17 cellular contexts compared by ENCODE assay signal in genomic region chr1:1280782-1281481, GRCh38. TPM values are rescaled to one million over a fixed set of nuclear protein-coding genes. Genes with fewer than 3 reads are reported as not detected.
DNase-seq lines count a peak whose midpoint lies in the region; ATAC-seq and TF ChIP-seq lines count a peak whose summit lies in the region.
"Had no signal": no experiment of that assay in that cellular context is flagged by ENCODE, and none has a peak within 500 bp of the region (broad histone marks: within the 10 kb centered on the region; RNA-seq: fewer than 3 reads in every experiment).

No MANE protein-coding gene starts in this region.

- H3K4me3 ChIP-seq in right cardiac atrium (ENCODE audit: low read length) (no peak overlapping the region), right atrium auricular region (no peak overlapping the region), liver (ENCODE audit: low read depth in 1 of 3, low read length in 3 of 3) (no peak overlapping the region), aorta (ENCODE audit: low read length in 2 of 2) (no peak overlapping the region), prostate gland (no peak overlapping the region)
- H3K4me3 ChIP-seq: BLaER1, MG63 had no signal

- H3K36me3 ChIP-seq in right atrium auricular region (no peaks in the 10 kb centered on the region), liver (ENCODE audit: control insufficient read depth in 4 of 4, insufficient read depth in 3 of 4, low read depth in 1 of 4, low read length in 3 of 4) (no peaks in the 10 kb centered on the region), aorta (ENCODE audit: control insufficient read depth in 1 of 2, insufficient read depth in 2 of 2, low read length in 1 of 2) (no peaks in the 10 kb centered on the region), prostate gland (no peaks in the 10 kb centered on the region)
- H3K36me3 ChIP-seq: BLaER1, MG63 had no signal

- DNase-seq in right cardiac atrium (peak in 2 of 3 donors; percentile 42 to 50), right atrium auricular region (ENCODE audit: low spot score) (no peak), aorta (no peak), NCI-H2196 treated with DMSO at 0.1 percent for 48 hours (lab: John Stamatoyannopoulos, UW; ENCODE audit: unreplicated experiment) (no peak), prostate gland (ENCODE audit: low spot score) (no peak)
- DNase-seq: CD8-positive, alpha-beta memory T cell; DMS79 treated with DMSO at 0.1 percent for 48 hours; H9; Karpas-422; MG63; NCI-H1092; NCI-H146; NCI-H2081; NCI-H524; SHP77 treated with DMSO at 0.1 percent for 48 hours had no signal

- no peak for TF ChIP-seq CTCF in right atrium auricular region (IDR thresholded peaks at IDR 0.05)
- no peak for TF ChIP-seq CTCF in liver (IDR thresholded peaks at IDR 0.05; ENCODE audit: low read depth, low read length, missing input control)
- TF ChIP-seq CTCF in prostate gland (IDR thresholded peaks at IDR 0.05): no peak

- no peak overlapping the region for H3K9ac ChIP-seq in liver (ENCODE audit: low read depth in 1 of 2, low read length in 2 of 2)
- H3K9ac ChIP-seq: BLaER1 had no signal

- ATAC-seq in right cardiac atrium: peak in 1 of 2 donors; percentile 7
- ATAC-seq in aorta (ENCODE audit: low FRiP score): peak; percentile 9

- 90% methylated on average over 21 of the region's 21 CpGs for WGBS in right cardiac atrium
- 80% methylated on average over 21 of the region's 21 CpGs for WGBS in liver
- WGBS in aorta, 2 donors: 91 to 93% methylated on average over 21 of the region's 21 CpGs
- 89% methylated on average over 21 of the region's 21 CpGs for WGBS in prostate gland

- intact Hi-C loops in right cardiac atrium (cut with DNase I) (no loop called here), aorta (cut with DNase I) (loop anchor here in 1 of 2 donors (10.0 kb wide), 1 partner anchor 136 kb away; no protein-coding TSS in a partner anchor), prostate gland (cut with DNase I) (no loop called here)

- TF ChIP-seq POLR2A in prostate gland (IDR thresholded peaks at IDR 0.05): no peak

- H3K4me1 ChIP-seq in right cardiac atrium (ENCODE audit: control insufficient read depth, insufficient read depth, low read length): no peaks in the 10 kb centered on the region
- peaks cover 0 to 9% of the 10 kb centered on the region in 2 donors for H3K4me1 ChIP-seq in right atrium auricular region
- peaks cover 9 to 19% (median 16%) of the 10 kb centered on the region in 4 donors for H3K4me1 ChIP-seq in liver (ENCODE audit: control insufficient read depth in 4 of 4, insufficient read depth in 4 of 4, low read length in 3 of 4)
- no peaks in the 10 kb centered on the region for H3K4me1 ChIP-seq in aorta (ENCODE audit: control insufficient read depth in 1 of 2, insufficient read depth in 2 of 2, low read length in 2 of 2)
- H3K4me1 ChIP-seq in prostate gland (replicated peaks): no peaks in the 10 kb centered on the region

- no peak overlapping the region for H3K27ac ChIP-seq in right cardiac atrium (ENCODE audit: low read length)
- H3K27ac ChIP-seq in right atrium auricular region: no peak overlapping the region
- peak overlapping the region; percentile 38 to 71 for H3K27ac ChIP-seq in liver (ENCODE audit: low read depth in 1 of 2, low read length in 2 of 2)
- no peak overlapping the region for H3K27ac ChIP-seq in aorta (ENCODE audit: low read depth in 1 of 2, low read length in 2 of 2)
- H3K27ac ChIP-seq in prostate gland: no peak overlapping the region
- H3K27ac ChIP-seq: BLaER1 had no signal

- TF ChIP-seq RAD21 in liver (IDR thresholded peaks at IDR 0.05): no peak

- H3K27me3 ChIP-seq in right cardiac atrium (ENCODE audit: control insufficient read depth, insufficient read depth) (no peaks in the 10 kb centered on the region), right atrium auricular region (peaks cover 0 to under 1% of the 10 kb centered on the region in 2 donors), liver (ENCODE audit: control insufficient read depth in 4 of 4, insufficient read depth in 4 of 4, low read length in 3 of 4) (no peaks in the 10 kb centered on the region), aorta (ENCODE audit: control insufficient read depth in 1 of 2, insufficient read depth in 2 of 2, low read length in 1 of 2) (no peaks in the 10 kb centered on the region), prostate gland (replicated peaks; ENCODE audit: insufficient read depth) (peaks cover 3% of the 10 kb centered on the region)
- H3K27me3 ChIP-seq: BLaER1, MG63 had no signal

- no peaks in the 10 kb centered on the region for H3K9me3 ChIP-seq in right cardiac atrium (ENCODE audit: control insufficient read depth, low read length)
- H3K9me3 ChIP-seq in right atrium auricular region: no peaks in the 10 kb centered on the region
- no peaks in the 10 kb centered on the region for H3K9me3 ChIP-seq in liver (ENCODE audit: control insufficient read depth in 4 of 4, low read length in 3 of 4)
- H3K9me3 ChIP-seq in aorta (ENCODE audit: control insufficient read depth, low read length): no peaks in the 10 kb centered on the region
- no peaks in the 10 kb centered on the region for H3K9me3 ChIP-seq in prostate gland
- H3K9me3 ChIP-seq: BLaER1, MG63 had no signal

TF ChIP-seq in liver, 16 proteins besides CTCF, POLR2A, EP300 and RAD21:
- TF ChIP-seq HNF4A (conservative IDR thresholded peaks at IDR 0.05): no peak
- TF ChIP-seq, protein P1, sequence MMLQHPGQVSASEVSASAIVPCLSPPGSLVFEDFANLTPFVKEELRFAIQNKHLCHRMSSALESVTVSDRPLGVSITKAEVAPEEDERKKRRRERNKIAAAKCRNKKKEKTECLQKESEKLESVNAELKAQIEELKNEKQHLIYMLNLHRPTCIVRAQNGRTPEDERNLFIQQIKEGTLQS (IDR thresholded peaks at IDR 0.05): no peak
- TF ChIP-seq FOXA2 (IDR thresholded peaks at IDR 0.05): no peak
- TF ChIP-seq GABPA (IDR thresholded peaks at IDR 0.05 in 1 of 2, conservative IDR thresholded peaks at IDR 0.05 in 1 of 2): no peak
- no peak for TF ChIP-seq MAX (IDR thresholded peaks at IDR 0.05)
- TF ChIP-seq ZBTB33 (IDR thresholded peaks at IDR 0.05): no peak
- TF ChIP-seq YY1 (IDR thresholded peaks at IDR 0.05): no peak

RNA-seq across cellular contexts. Expression of gene SCNN1D, which starts 0.7 kb away (rescaled TPM):
- total RNA-seq in right cardiac atrium (1 to 10 TPM; 2.7 to 6.2 (median 4.8) TPM), right atrium auricular region (under 1 TPM; 0.59 to 0.79 TPM), liver (1 to 10 TPM in 1 of 2 donors, under 1 TPM in 1; 0.79 to 1.5 TPM), aorta (1 to 10 TPM; 3.5 to 8.2 TPM), prostate gland (10 to 100 TPM in 1 of 2 donors, 1 to 10 TPM in 1; 6.9 to 23.7 TPM)
- polyA plus RNA-seq in right cardiac atrium (3.4 TPM), liver (1 to 10 TPM in 1 of 2 donors, under 1 TPM in 1; 0.51 to 1.1 TPM), aorta (10 to 100 TPM in 1 of 2 donors, 1 to 10 TPM in 1; 7.9 to 24.1 TPM)

RNA-seq across cellular contexts. Expression of gene UBE2J2, which starts 7.3 kb away (rescaled TPM):
- 10 to 100 TPM; 34.9 to 41.2 (median 37.1) TPM for total RNA-seq in right cardiac atrium
- 38.4 TPM for polyA plus RNA-seq in right cardiac atrium
- 10 to 100 TPM; 27.5 to 33.5 TPM for total RNA-seq in right atrium auricular region
- total RNA-seq in liver: 10 to 100 TPM; 25.2 to 30.4 TPM
- polyA plus RNA-seq in liver: 10 to 100 TPM; 21.0 to 26.3 TPM
- 10 to 100 TPM; 46.9 to 49.4 TPM for total RNA-seq in aorta
- polyA plus RNA-seq in aorta: 10 to 100 TPM; 17.2 to 49.3 TPM
- 10 to 100 TPM; 56.0 to 79.4 TPM for total RNA-seq in prostate gland

RNA-seq across cellular contexts. Expression of gene ACAP3, which starts 26.8 kb away (rescaled TPM):
- total RNA-seq in right cardiac atrium (10 to 100 TPM; 33.1 to 61.8 (median 42.8) TPM), right atrium auricular region (10 to 100 TPM; 19.5 to 20.4 TPM), liver (10 to 100 TPM; 17.9 to 24.8 TPM), aorta (10 to 100 TPM; 25.0 to 69.2 TPM), prostate gland (10 to 100 TPM; 43.2 to 58.6 TPM)
- polyA plus RNA-seq in right cardiac atrium (37.4 TPM), liver (10 to 100 TPM in 1 of 2 donors, 1 to 10 TPM in 1; 2.7 to 12.0 TPM), aorta (10 to 100 TPM; 10.6 to 63.9 TPM)

RNA-seq across cellular contexts. Expression of gene PUSL1, which starts 27.5 kb away (rescaled TPM):
- total RNA-seq in right cardiac atrium (10 to 100 TPM; 11.3 to 14.1 (median 12.5) TPM), right atrium auricular region (10 to 100 TPM; 14.5 to 24.8 TPM), liver (10 to 100 TPM in 1 of 2 donors, 1 to 10 TPM in 1; 9.3 to 11.2 TPM), aorta (10 to 100 TPM in 1 of 2 donors, 1 to 10 TPM in 1; 7.4 to 12.6 TPM), prostate gland (10 to 100 TPM; 30.6 to 36.9 TPM)
- polyA plus RNA-seq in right cardiac atrium (13.1 TPM), liver (10 to 100 TPM in 1 of 2 donors, 1 to 10 TPM in 1; 9.5 to 14.9 TPM), aorta (10 to 100 TPM in 1 of 2 donors, 1 to 10 TPM in 1; 5.8 to 13.7 TPM)

RNA-seq across cellular contexts. Expression of gene C1QTNF12, which starts 34.4 kb away (rescaled TPM):
- total RNA-seq in right cardiac atrium (1 to 10 TPM in 2 of 4 donors, under 1 TPM in 1, not detected in 1; 0.94 to 2.4 (median 1.1) TPM), right atrium auricular region (not detected), liver (not detected), aorta (1 to 10 TPM; 3.9 to 4.3 TPM), prostate gland (1 to 10 TPM in 1 of 2 donors, not detected in 1; 3.4 TPM)
- polyA plus RNA-seq in right cardiac atrium (0.36 TPM), liver (under 1 TPM; 0.39 to 0.40 TPM), aorta (10 to 100 TPM in 1 of 2 donors, 1 to 10 TPM in 1; 3.4 to 10.0 TPM)
- polyA plus RNA-seq: CD8-positive, alpha-beta memory T cell had no signal

Comparison
In these comparisons a context has a peak if more than half of its experiments do, and no peak if none do; other contexts are left out.
1. DNase-seq: peak in right cardiac atrium (2 of 3); none in right atrium auricular region (single experiment), aorta (0 of 2), NCI-H2196 treated with DMSO at 0.1 percent for 48 hours (single experiment) and prostate gland (single experiment).
2. H3K27ac ChIP-seq: peak in liver (2 of 2); none in right cardiac atrium (single experiment), right atrium auricular region (0 of 2), aorta (0 of 2) and prostate gland (0 of 2).